In the genomic region with DNA sequence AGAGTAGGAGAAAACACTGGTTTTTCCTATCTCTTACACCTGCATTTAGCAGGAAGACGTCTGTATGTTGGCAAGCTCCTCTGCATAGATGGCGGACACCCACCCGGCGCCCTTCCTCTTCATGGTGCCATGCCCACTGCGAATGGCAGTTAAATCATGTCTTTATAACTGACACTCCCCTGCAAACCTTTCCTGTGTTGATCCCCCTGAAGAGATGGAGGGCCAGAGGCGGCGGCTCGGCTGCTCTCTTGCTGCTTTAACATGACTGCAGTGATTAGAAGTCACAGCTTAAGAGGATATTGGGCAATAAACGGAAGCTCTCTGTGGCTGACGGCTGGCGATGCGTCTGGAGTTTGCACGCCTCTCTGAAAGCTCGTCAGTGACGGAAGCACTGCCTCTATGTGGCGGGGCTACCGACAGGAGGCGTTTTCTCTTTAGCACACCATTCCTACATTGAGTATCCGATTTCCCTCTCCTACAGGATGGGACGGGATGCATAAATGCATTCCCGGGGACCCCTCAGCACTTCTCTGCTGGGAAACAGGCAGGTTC, we compare ENCODE assay signal across 8 cellular contexts. TPM values are rescaled to one million over a fixed set of nuclear protein-coding genes. Genes with fewer than 3 reads are reported as not detected.
DNase-seq lines count a peak whose midpoint lies in the region; ATAC-seq and TF ChIP-seq lines count a peak whose summit lies in the region.

No MANE protein-coding gene starts in this region.

- H3K9me3 Mint-ChIP-seq in activated CD4-positive, alpha-beta T cell treated with anti-CD3 and anti-CD28 coated beads, Interleukin-2, amount 10 ng/mL, durations not matched to agents 7 days and 5 days: no peaks in the 10 kb centered on the region
- H3K9me3 Mint-ChIP-seq in endothelial cell (ENCODE audit: unreplicated experiment) (no peaks in the 10 kb centered on the region), mesothelial cell of epicardium (no peaks in the 10 kb centered on the region)

- DNase-seq in GM06990 (ENCODE audit: extremely low read depth, insufficient read length): no peak
- DNase-seq in activated CD4-positive, alpha-beta T cell treated with anti-CD3 and anti-CD28 coated beads, Interleukin-2, amount 10 ng/mL, durations not matched to agents 7 days and 5 days: peak; percentile 77
- peak; percentile 59 for DNase-seq in endothelial cell (ENCODE audit: low spot score)
- peak; percentile 39 to 69 for DNase-seq in psoas muscle
- no peak for DNase-seq in esophagus squamous epithelium (lab: John Stamatoyannopoulos, UW)
- DNase-seq in mesothelial cell of epicardium (ENCODE audit: low spot score in 2 of 2, unreplicated experiment in 2 of 2): no peak

- H3K4me3 ChIP-seq in GM06990 (replicated peaks; ENCODE audit: low read depth, low read length) (no peak overlapping the region), psoas muscle (no peak overlapping the region), esophagus squamous epithelium (peak overlapping the region in 2 of 4 donors; percentile 9 to 33)

- H3K27ac ChIP-seq in psoas muscle (no peak overlapping the region), esophagus squamous epithelium (no peak overlapping the region)

- TF ChIP-seq CTCF in GM06990 (IDR thresholded peaks at IDR 0.05; ENCODE audit: insufficient read depth, low read length, poor library complexity, severe bottlenecking) (peak; percentile 2), endothelial cell (IDR thresholded peaks at IDR 0.05; ENCODE audit: unreplicated experiment) (no peak), psoas muscle (IDR thresholded peaks at IDR 0.05) (no peak), esophagus squamous epithelium (IDR thresholded peaks at IDR 0.05) (peak in 1 of 6 experiments; percentile 16), mesothelial cell of epicardium (IDR thresholded peaks at IDR 0.05; ENCODE audit: unreplicated experiment) (no peak)

- no peaks in the 10 kb centered on the region for H3K27me3 Mint-ChIP-seq in activated CD4-positive, alpha-beta T cell treated with anti-CD3 and anti-CD28 coated beads, Interleukin-2, amount 10 ng/mL, durations not matched to agents 7 days and 5 days
- H3K27me3 Mint-ChIP-seq in endothelial cell (ENCODE audit: unreplicated experiment) (peaks cover 9% of the 10 kb centered on the region), mesothelial cell of epicardium (ENCODE audit: low read depth) (peaks cover 46% of the 10 kb centered on the region)

- no peaks in the 10 kb centered on the region for H3K36me3 ChIP-seq in GM06990 (ENCODE audit: control insufficient read depth, insufficient read depth, low read length)
- H3K36me3 ChIP-seq in psoas muscle (ENCODE audit: insufficient read depth in 1 of 2, low read depth in 1 of 2): peaks cover 0 to 76% of the 10 kb centered on the region in 2 donors
- no peaks in the 10 kb centered on the region for H3K36me3 ChIP-seq in esophagus squamous epithelium

- intact Hi-C loops in psoas muscle (cut with DNase I) (no loop called here), esophagus squamous epithelium (cut with DNase I) (no loop called here)

- H3K9me3 ChIP-seq in psoas muscle (no peaks in the 10 kb centered on the region), esophagus squamous epithelium (no peaks in the 10 kb centered on the region)

- CTCF ChIA-PET in activated CD4-positive, alpha-beta T cell treated with anti-CD3 and anti-CD28 coated beads, Interleukin-2, amount 10 ng/mL, durations not matched to agents 7 days and 5 days (lab: Charles Lee): interaction anchor here (0.7 to 4.3 kb wide), 17 partner anchors 9 to 321 kb away, joined by 3 to 33 read pairs (median 5); a partner anchor contains a TSS

- H3K27ac Mint-ChIP-seq in activated CD4-positive, alpha-beta T cell treated with anti-CD3 and anti-CD28 coated beads, Interleukin-2, amount 10 ng/mL, durations not matched to agents 7 days and 5 days: peak overlapping the region; percentile 91
- H3K27ac Mint-ChIP-seq in endothelial cell (ENCODE audit: unreplicated experiment): no peak overlapping the region
- no peak overlapping the region for H3K27ac Mint-ChIP-seq in mesothelial cell of epicardium

- peak overlapping the region; percentile 64 for H3K4me3 Mint-ChIP-seq in activated CD4-positive, alpha-beta T cell treated with anti-CD3 and anti-CD28 coated beads, Interleukin-2, amount 10 ng/mL, durations not matched to agents 7 days and 5 days
- H3K4me3 Mint-ChIP-seq in endothelial cell (ENCODE audit: unreplicated experiment): no peak overlapping the region
- H3K4me3 Mint-ChIP-seq in mesothelial cell of epicardium: no peak overlapping the region

- H3K4me1 ChIP-seq in psoas muscle (no peaks in the 10 kb centered on the region), esophagus squamous epithelium (peaks cover 0 to 12% (median 0%) of the 10 kb centered on the region in 3 donors)

- H3K27me3 ChIP-seq in GM06990 (replicated peaks; ENCODE audit: control insufficient read depth, insufficient read depth, low read length) (peaks cover 2% of the 10 kb centered on the region), psoas muscle (ENCODE audit: insufficient read depth in 3 of 3, low read length in 2 of 3) (no peaks in the 10 kb centered on the region), esophagus squamous epithelium (peaks cover 0 to 24% (median 0%) of the 10 kb centered on the region in 4 donors)

- 41 to 53% (median 48%) methylated on average over 21 of the region's 21 CpGs for WGBS in psoas muscle, 3 donors
- WGBS in esophagus squamous epithelium, 2 donors: 61 to 67% methylated on average over 5 to 21 of the region's 21 CpGs

- peaks cover 20% of the 10 kb centered on the region for H3K4me1 Mint-ChIP-seq in activated CD4-positive, alpha-beta T cell treated with anti-CD3 and anti-CD28 coated beads, Interleukin-2, amount 10 ng/mL, durations not matched to agents 7 days and 5 days
- peaks cover 2% of the 10 kb centered on the region for H3K4me1 Mint-ChIP-seq in endothelial cell (ENCODE audit: unreplicated experiment)
- H3K4me1 Mint-ChIP-seq in mesothelial cell of epicardium: no peaks in the 10 kb centered on the region

- ATAC-seq in HG03457 (IDR thresholded peaks at IDR 0.05; ENCODE audit: unreplicated experiment) (peak; percentile 78), psoas muscle (peak in 2 of 4 donors; percentile 29 to 37), GM18873 (IDR thresholded peaks at IDR 0.05; ENCODE audit: low FRiP score, unreplicated experiment) (no peak)

- POLR2A ChIA-PET in activated CD4-positive, alpha-beta T cell treated with anti-CD3 and anti-CD28 coated beads, Interleukin-2, amount 10 ng/mL, durations not matched to agents 7 days and 5 days (lab: Charles Lee): interaction anchor here (0.6 to 1.1 kb wide), 3 partner anchors 17 to 114 kb away, joined by 3 to 4 read pairs (median 3); a partner anchor contains a TSS

- no peak for TF ChIP-seq POLR2A in esophagus squamous epithelium (IDR thresholded peaks at IDR 0.05)

- no peaks in the 10 kb centered on the region for H3K36me3 Mint-ChIP-seq in activated CD4-positive, alpha-beta T cell treated with anti-CD3 and anti-CD28 coated beads, Interleukin-2, amount 10 ng/mL, durations not matched to agents 7 days and 5 days (ENCODE audit: low read depth)
- no peaks in the 10 kb centered on the region for H3K36me3 Mint-ChIP-seq in endothelial cell (ENCODE audit: low read depth, unreplicated experiment)
- no peaks in the 10 kb centered on the region for H3K36me3 Mint-ChIP-seq in mesothelial cell of epicardium

RNA-seq across cellular contexts. Expression of a gene that starts 25.5 kb away (rescaled TPM):
- 100 to 1,000 TPM in 1 of 2 experiments, 10 to 100 TPM in 1; 92.8 to 109 TPM for total RNA-seq in activated CD4-positive, alpha-beta T cell treated with anti-CD3 and anti-CD28 coated beads, Interleukin-2, amount 10 ng/mL, durations not matched to agents 7 days and 5 days
- total RNA-seq in endothelial cell (ENCODE audit: unreplicated experiment): 62.2 TPM
- 10 to 100 TPM; 14.8 to 42.3 (median 28.0) TPM for total RNA-seq in psoas muscle
- polyA plus RNA-seq in psoas muscle: 100 to 1,000 TPM in 1 of 3 donors, 10 to 100 TPM in 2; 34.9 to 126 (median 73.6) TPM
- 10 to 100 TPM; 29.7 to 57.1 (median 47.5) TPM for total RNA-seq in esophagus squamous epithelium
- total RNA-seq in mesothelial cell of epicardium: 82.2 to 86.2 TPM (median 82.8 TPM) in 3 replicates

RNA-seq across cellular contexts. Expression of a gene that starts 43.3 kb away (rescaled TPM):
- 10 to 100 TPM; 29.1 to 29.7 TPM for total RNA-seq in activated CD4-positive, alpha-beta T cell treated with anti-CD3 and anti-CD28 coated beads, Interleukin-2, amount 10 ng/mL, durations not matched to agents 7 days and 5 days
- total RNA-seq in endothelial cell (ENCODE audit: unreplicated experiment) (48.9 TPM), psoas muscle (10 to 100 TPM; 25.7 to 98.9 (median 50.4) TPM), esophagus squamous epithelium (10 to 100 TPM; 57.6 to 69.6 (median 63.4) TPM), mesothelial cell of epicardium (38.1 to 45.2 TPM (median 44.7 TPM) in 3 replicates)
- 100 to 1,000 TPM; 137 to 201 (median 156) TPM for polyA plus RNA-seq in psoas muscle

Comparison
In these comparisons a context has a peak if more than half of its experiments do, and no peak if none do; other contexts are left out.
1. DNase-seq: peak in activated CD4-positive, alpha-beta T cell treated with anti-CD3 and anti-CD28 coated beads, Interleukin-2, amount 10 ng/mL, durations not matched to agents 7 days and 5 days (single experiment), endothelial cell (single experiment) and psoas muscle (2 of 2); none in GM06990 (single experiment), esophagus squamous epithelium (single experiment) and mesothelial cell of epicardium (0 of 2).